Comparison of ENCODE assay signal across 1 cellular context in the genomic region with DNA sequence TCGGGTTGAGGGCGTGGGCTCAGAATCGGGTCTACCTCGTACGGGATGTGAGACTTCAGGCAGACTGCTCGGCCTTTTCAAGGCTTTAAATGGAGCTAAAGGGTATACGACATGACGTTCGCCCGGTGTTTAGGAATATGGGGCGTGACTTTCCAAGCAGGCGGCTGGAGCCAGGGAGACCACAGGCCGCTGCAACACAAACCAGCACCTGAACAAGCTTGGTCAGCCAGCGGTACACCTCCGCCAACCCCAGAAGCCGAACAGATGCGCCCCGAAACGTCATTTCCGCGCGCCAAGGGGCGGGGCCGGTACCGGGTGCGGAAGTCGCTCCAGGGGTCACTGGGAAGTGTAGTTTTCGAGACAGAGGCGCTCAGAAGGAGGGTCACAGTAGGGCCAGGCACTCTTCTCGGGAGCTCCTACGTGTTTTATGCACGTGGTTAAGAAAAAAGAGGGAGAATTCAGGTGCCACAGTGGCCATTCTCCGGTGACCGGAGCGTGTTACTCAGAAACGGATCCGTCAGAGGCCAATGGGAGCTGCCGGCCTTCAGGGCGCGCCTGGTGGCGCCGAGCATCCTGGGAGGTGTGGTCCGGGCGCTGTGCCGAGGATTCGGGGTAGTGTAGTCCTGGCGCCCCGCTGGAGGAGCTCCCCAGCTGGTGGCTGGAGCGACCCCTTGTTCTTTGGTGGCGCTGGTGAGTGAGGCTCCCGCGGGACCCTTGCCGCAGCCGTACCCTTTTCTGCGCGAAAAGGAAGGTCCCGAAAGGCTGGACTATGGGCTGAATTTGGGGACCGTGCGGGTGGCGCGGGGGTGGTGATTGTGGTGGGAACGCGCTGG.
TF ChIP-seq lines count a peak whose summit lies in the region.

A gene (plus strand): TSS at position 613 of the 833 bp plus-strand sequence. CDS start 17,160 bp downstream, outside the sequence.

TF ChIP-seq in GM23338, 12 proteins besides CTCF, POLR2A, EP300 and RAD21 (continued from another document):
- TF ChIP-seq, protein P1, sequence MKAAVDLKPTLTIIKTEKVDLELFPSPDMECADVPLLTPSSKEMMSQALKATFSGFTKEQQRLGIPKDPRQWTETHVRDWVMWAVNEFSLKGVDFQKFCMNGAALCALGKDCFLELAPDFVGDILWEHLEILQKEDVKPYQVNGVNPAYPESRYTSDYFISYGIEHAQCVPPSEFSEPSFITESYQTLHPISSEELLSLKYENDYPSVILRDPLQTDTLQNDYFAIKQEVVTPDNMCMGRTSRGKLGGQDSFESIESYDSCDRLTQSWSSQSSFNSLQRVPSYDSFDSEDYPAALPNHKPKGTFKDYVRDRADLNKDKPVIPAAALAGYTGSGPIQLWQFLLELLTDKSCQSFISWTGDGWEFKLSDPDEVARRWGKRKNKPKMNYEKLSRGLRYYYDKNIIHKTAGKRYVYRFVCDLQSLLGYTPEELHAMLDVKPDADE (IDR thresholded peaks at IDR 0.05): peak; percentile 98
- TF ChIP-seq CREB1 (CRISPR knock-in tag; IDR thresholded peaks at IDR 0.05; ENCODE audit: low read depth): peak; percentile 97
- TF ChIP-seq POLR2AphosphoS5 (IDR thresholded peaks at IDR 0.05; ENCODE audit: low read depth): peak; percentile 84
- TF ChIP-seq, protein P2, sequence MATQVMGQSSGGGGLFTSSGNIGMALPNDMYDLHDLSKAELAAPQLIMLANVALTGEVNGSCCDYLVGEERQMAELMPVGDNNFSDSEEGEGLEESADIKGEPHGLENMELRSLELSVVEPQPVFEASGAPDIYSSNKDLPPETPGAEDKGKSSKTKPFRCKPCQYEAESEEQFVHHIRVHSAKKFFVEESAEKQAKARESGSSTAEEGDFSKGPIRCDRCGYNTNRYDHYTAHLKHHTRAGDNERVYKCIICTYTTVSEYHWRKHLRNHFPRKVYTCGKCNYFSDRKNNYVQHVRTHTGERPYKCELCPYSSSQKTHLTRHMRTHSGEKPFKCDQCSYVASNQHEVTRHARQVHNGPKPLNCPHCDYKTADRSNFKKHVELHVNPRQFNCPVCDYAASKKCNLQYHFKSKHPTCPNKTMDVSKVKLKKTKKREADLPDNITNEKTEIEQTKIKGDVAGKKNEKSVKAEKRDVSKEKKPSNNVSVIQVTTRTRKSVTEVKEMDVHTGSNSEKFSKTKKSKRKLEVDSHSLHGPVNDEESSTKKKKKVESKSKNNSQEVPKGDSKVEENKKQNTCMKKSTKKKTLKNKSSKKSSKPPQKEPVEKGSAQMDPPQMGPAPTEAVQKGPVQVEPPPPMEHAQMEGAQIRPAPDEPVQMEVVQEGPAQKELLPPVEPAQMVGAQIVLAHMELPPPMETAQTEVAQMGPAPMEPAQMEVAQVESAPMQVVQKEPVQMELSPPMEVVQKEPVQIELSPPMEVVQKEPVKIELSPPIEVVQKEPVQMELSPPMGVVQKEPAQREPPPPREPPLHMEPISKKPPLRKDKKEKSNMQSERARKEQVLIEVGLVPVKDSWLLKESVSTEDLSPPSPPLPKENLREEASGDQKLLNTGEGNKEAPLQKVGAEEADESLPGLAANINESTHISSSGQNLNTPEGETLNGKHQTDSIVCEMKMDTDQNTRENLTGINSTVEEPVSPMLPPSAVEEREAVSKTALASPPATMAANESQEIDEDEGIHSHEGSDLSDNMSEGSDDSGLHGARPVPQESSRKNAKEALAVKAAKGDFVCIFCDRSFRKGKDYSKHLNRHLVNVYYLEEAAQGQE (IDR thresholded peaks at IDR 0.05; ENCODE audit: unreplicated experiment): no peak
- no peak for TF ChIP-seq ZNF331 (CRISPR knock-in tag; IDR thresholded peaks at IDR 0.05; ENCODE audit: low read depth)
- no peak for TF ChIP-seq ZNF114 (CRISPR knock-in tag; IDR thresholded peaks at IDR 0.05)
- no peak for TF ChIP-seq STAT1 (IDR thresholded peaks at IDR 0.05; ENCODE audit: unreplicated experiment)
- no peak for TF ChIP-seq EZH2 (IDR thresholded peaks at IDR 0.05; ENCODE audit: low read depth, unreplicated experiment)
- no peak for TF ChIP-seq EZH2phosphoT487 (IDR thresholded peaks at IDR 0.05; ENCODE audit: unreplicated experiment)
